In genomic region chr10:49313501-49314070, GRCh38 we compare ENCODE assay signal across 33 cellular contexts. TPM values are rescaled to one million over a fixed set of nuclear protein-coding genes. Genes with fewer than 3 reads are reported as not detected.
"Had no signal": no experiment of that assay in that cellular context is flagged by ENCODE, and none has a peak within 500 bp of the region (broad histone marks: within the 10 kb centered on the region; RNA-seq: fewer than 3 reads in every experiment).

No MANE protein-coding gene starts in this region.

- DNase-seq: activated CD4-positive, alpha-beta T cell treated with anti-CD3 and anti-CD28 coated beads for 4 hours; activated CD4-positive, alpha-beta T cell treated with anti-CD3 and anti-CD28 coated beads, Interleukin-2, amount 50 U/mL, for 4 hours; activated naive CD4-positive, alpha-beta T cell; activated naive CD8-positive, alpha-beta T cell treated with anti-CD3 and anti-CD28 coated beads for 36 hours; activated T-cell treated with anti-CD3 and anti-CD28 coated beads for 4 hours; activated T-cell treated with anti-CD3 and anti-CD28 coated beads, Interleukin-2, amount 50 U/mL, for 72 hours; adrenal gland; aorta; body of pancreas; effector memory CD8-positive, alpha-beta T cell; erythroblast; hippocampal formation; left cardiac atrium; midbrain; naive thymus-derived CD4-positive, alpha-beta T cell; nucleus accumbens; pancreas; stimulated activated CD4-positive, alpha-beta T cell treated with anti-CD3 and anti-CD28 coated beads, Interleukin-15, amount 100 ng/mL, for 24 hours; stimulated activated CD4-positive, alpha-beta T cell treated with anti-CD3 and anti-CD28 coated beads, Interleukin-2, amount 100 ng/mL, for 24 hours; stimulated activated naive CD4-positive, alpha-beta T cell had no signal

- H3K27me3 Mint-ChIP-seq: activated naive CD8-positive, alpha-beta T cell treated with anti-CD3 and anti-CD28 coated beads for 36 hours; effector memory CD8-positive, alpha-beta T cell had no signal

- H3K27ac Mint-ChIP-seq: activated naive CD8-positive, alpha-beta T cell treated with anti-CD3 and anti-CD28 coated beads for 36 hours; activated T-cell treated with anti-CD3 and anti-CD28 coated beads, Interleukin-2, amount 50 U/mL, for 72 hours; effector memory CD8-positive, alpha-beta T cell; naive thymus-derived CD4-positive, alpha-beta T cell; type B pancreatic cell had no signal

- H3K36me3 ChIP-seq: adrenal gland, pancreas, prostate gland, vagina had no signal

- H3K4me1 ChIP-seq: body of pancreas, pancreas, prostate gland, vagina had no signal

- H3K27me3 ChIP-seq: adrenal gland, body of pancreas, pancreas, vagina had no signal

- FAIRE-seq: keratinocyte, pancreas, TTC549 had no signal

- H3K36me3 Mint-ChIP-seq: activated naive CD8-positive, alpha-beta T cell treated with anti-CD3 and anti-CD28 coated beads for 36 hours; naive thymus-derived CD4-positive, alpha-beta T cell; type B pancreatic cell had no signal

- H3K4me3 Mint-ChIP-seq: activated naive CD8-positive, alpha-beta T cell treated with anti-CD3 and anti-CD28 coated beads for 36 hours; activated T-cell treated with anti-CD3 and anti-CD28 coated beads, Interleukin-2, amount 50 U/mL, for 72 hours; effector memory CD8-positive, alpha-beta T cell; naive thymus-derived CD4-positive, alpha-beta T cell; type B pancreatic cell had no signal

- H3K9me3 Mint-ChIP-seq: activated naive CD8-positive, alpha-beta T cell treated with anti-CD3 and anti-CD28 coated beads for 36 hours; activated T-cell treated with anti-CD3 and anti-CD28 coated beads, Interleukin-2, amount 50 U/mL, for 72 hours; effector memory CD8-positive, alpha-beta T cell; type B pancreatic cell had no signal

- H3K4me3 ChIP-seq: adrenal gland, body of pancreas, coronary artery, pancreas, prostate gland, vagina had no signal

- H3K27ac ChIP-seq: adrenal gland, body of pancreas, coronary artery, pancreas, prostate gland, vagina, VCaP had no signal

- ATAC-seq: activated T-cell treated with anti-CD3 and anti-CD28 coated beads, Interleukin-2, amount 50 U/mL, for 72 hours; body of pancreas; effector memory CD8-positive, alpha-beta T cell; left cardiac atrium; naive thymus-derived CD4-positive, alpha-beta T cell; pancreas had no signal

- H3K9me3 ChIP-seq: adrenal gland, body of pancreas, pancreas, prostate gland, vagina had no signal

RNA-seq across cellular contexts. Expression of gene C10orf71, which starts 14.6 kb away (rescaled TPM):
- total RNA-seq: activated naive CD8-positive, alpha-beta T cell treated with anti-CD3 and anti-CD28 coated beads for 36 hours; activated T-cell treated with anti-CD3 and anti-CD28 coated beads, Interleukin-2, amount 50 U/mL, for 72 hours; cerebellum; fibroblast of villous mesenchyme; lower leg skin; naive thymus-derived CD4-positive, alpha-beta T cell; subcutaneous adipose tissue; T-helper 1 cell treated with Interleukin-12 subunit alpha and Interleukin-12 subunit beta and Interleukin-4 antibody, amounts not matched to agents 30 ng/mL and 1 ng/mL, for 36 hours; vagina had no signal
- polyA plus RNA-seq: keratinocyte; naive thymus-derived CD4-positive, alpha-beta T cell; neural cell had no signal
